In genomic region chr17:4068918-4069317, GRCh38 we compare ENCODE assay signal across 26 cellular contexts.
"Had no signal": no experiment of that assay in that cellular context is flagged by ENCODE, and none has a peak within 500 bp of the region (broad histone marks: within the 10 kb centered on the region; RNA-seq: fewer than 3 reads in every experiment).

No MANE protein-coding gene starts in this region.

- H3K4me3 ChIP-seq: esophagus squamous epithelium, heart right ventricle, lung, right lobe of liver, suprapubic skin, transverse colon, upper lobe of right lung, uterus had no signal

- H3K27me3 ChIP-seq: esophagus squamous epithelium, heart right ventricle, neutrophil, right lobe of liver, suprapubic skin, transverse colon, upper lobe of right lung, uterus had no signal

- H3K4me1 ChIP-seq: esophagus squamous epithelium, parathyroid adenoma, right lobe of liver, suprapubic skin, upper lobe of right lung, uterus had no signal

- H3K27ac Mint-ChIP-seq: effector memory CD8-positive, alpha-beta T cell; memory B cell; progenitor cell of endocrine pancreas had no signal

- H3K9me3 Mint-ChIP-seq: effector memory CD8-positive, alpha-beta T cell; memory B cell; natural killer cell; neural crest cell; stimulated activated naive CD8-positive, alpha-beta T cell treated with anti-CD3 and anti-CD28 coated beads, Interleukin-15, amount 100 ng/mL, for 72 hours had no signal

- H3K27me3 Mint-ChIP-seq: effector memory CD8-positive, alpha-beta T cell; memory B cell; progenitor cell of endocrine pancreas; stimulated activated naive CD8-positive, alpha-beta T cell treated with anti-CD3 and anti-CD28 coated beads, Interleukin-15, amount 100 ng/mL, for 72 hours had no signal

- H3K36me3 ChIP-seq: uterus had no signal

- H3K4me1 Mint-ChIP-seq: natural killer cell; neural crest cell; stimulated activated naive CD8-positive, alpha-beta T cell treated with anti-CD3 and anti-CD28 coated beads, Interleukin-15, amount 100 ng/mL, for 72 hours had no signal

- H3K9me3 ChIP-seq: esophagus squamous epithelium, heart right ventricle, neutrophil, right lobe of liver, suprapubic skin, transverse colon, upper lobe of right lung, uterus had no signal

- H3K27ac ChIP-seq: esophagus squamous epithelium, heart right ventricle, neutrophil, parathyroid adenoma, right lobe of liver, suprapubic skin, transverse colon, upper lobe of right lung, uterus had no signal

- ATAC-seq: effector memory CD8-positive, alpha-beta T cell; heart right ventricle; left ventricle myocardium superior; natural killer cell; right lobe of liver; stimulated activated naive CD8-positive, alpha-beta T cell treated with anti-CD3 and anti-CD28 coated beads, Interleukin-15, amount 100 ng/mL, for 72 hours; upper lobe of right lung had no signal

- DNase-seq: cortex of kidney; effector memory CD8-positive, alpha-beta T cell; erythroblast; esophagus squamous epithelium; foreskin melanocyte; glutamatergic neuron; heart right ventricle; hippocampal formation; left ventricle myocardium superior; natural killer cell; right lobe of liver; small intestine; stimulated activated CD4-positive, alpha-beta T cell treated with anti-CD3 and anti-CD28 coated beads, Interleukin-15, amount 100 ng/mL, for 24 hours; stimulated activated CD4-positive, alpha-beta T cell treated with anti-CD3 and anti-CD28 coated beads, Interleukin-2, amount 100 ng/mL, for 48 hours; stimulated activated naive CD4-positive, alpha-beta T cell; stimulated activated naive CD8-positive, alpha-beta T cell treated with anti-CD3 and anti-CD28 coated beads, Interleukin-15, amount 100 ng/mL, for 72 hours; transverse colon; upper lobe of right lung; uterus had no signal

- H3K4me3 Mint-ChIP-seq: effector memory CD8-positive, alpha-beta T cell; memory B cell; natural killer cell; neural crest cell; stimulated activated naive CD8-positive, alpha-beta T cell treated with anti-CD3 and anti-CD28 coated beads, Interleukin-15, amount 100 ng/mL, for 72 hours had no signal
